ENCODE assay signal across 1 cellular context in genomic region chr4:118787844-118788380, GRCh38.
TF ChIP-seq lines count a peak whose summit lies in the region.

No MANE protein-coding gene starts in this region.

TF ChIP-seq in K562, 482 proteins besides CTCF, POLR2A, EP300 and RAD21 (continued from another document):
- TF ChIP-seq RERE (CRISPR knock-in tag; IDR thresholded peaks at IDR 0.05; ENCODE audit: borderline replicate concordance) = no peak
- TF ChIP-seq TEAD1 (CRISPR knock-in tag; IDR thresholded peaks at IDR 0.05) = no peak
